Comparison of ENCODE assay signal across 11 cellular contexts in the genomic region with DNA sequence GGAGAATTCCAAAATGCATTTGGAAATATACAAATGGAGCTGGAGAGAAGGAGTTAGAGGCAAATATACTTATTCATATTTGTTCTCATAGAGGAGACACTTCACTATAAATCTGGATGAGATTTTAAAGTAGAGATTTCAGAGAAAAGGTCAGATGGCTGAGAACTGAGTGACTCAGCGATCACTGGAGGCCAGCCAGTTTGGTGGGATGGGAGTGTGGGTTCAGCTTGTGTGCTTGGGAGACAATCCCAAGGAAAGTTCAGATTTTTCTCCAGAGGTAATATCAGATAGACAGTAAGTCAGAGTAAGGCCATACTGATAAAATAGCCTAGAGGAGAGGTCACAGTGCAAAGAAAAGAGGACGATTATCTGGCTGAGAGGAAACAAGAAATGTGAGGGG.
A peak's percentile ranks its signal among the peaks of the same experiment; 100 is the strongest.
DNase-seq lines count a peak whose midpoint lies in the region; ATAC-seq and TF ChIP-seq lines count a peak whose summit lies in the region.
"Had no signal": no experiment of that assay in that cellular context is flagged by ENCODE, and none has a peak within 500 bp of the region (broad histone marks: within the 10 kb centered on the region; RNA-seq: fewer than 3 reads in every experiment).

No MANE protein-coding gene starts in this region.

- H2AFZ ChIP-seq in neural progenitor cell (replicated peaks): no peak overlapping the region

- H3K9ac ChIP-seq in neural progenitor cell: no peak overlapping the region

- peaks cover 5% of the 10 kb centered on the region for H3K9me3 Mint-ChIP-seq in neural progenitor cell
- H3K9me3 Mint-ChIP-seq: stimulated activated memory B cell treated with anti-CD40 and anti-IgM and Interleukin-4, amounts not matched to agents 10 μg/mL and 1 μg/mL and 100 μg/mL, for 72 hours had no signal

- H3K36me3 ChIP-seq in left lung (peaks cover 0 to 3% of the 10 kb centered on the region in 2 donors), neural progenitor cell (no peaks in the 10 kb centered on the region)

- H3K4me3 Mint-ChIP-seq in neural progenitor cell: no peak overlapping the region
- H3K4me3 Mint-ChIP-seq: stimulated activated memory B cell treated with anti-CD40 and anti-IgM and Interleukin-4, amounts not matched to agents 10 μg/mL and 1 μg/mL and 100 μg/mL, for 72 hours had no signal

- no peaks in the 10 kb centered on the region for H3K79me2 ChIP-seq in neural progenitor cell (ENCODE audit: low read depth)

- no peak overlapping the region for H3K27ac Mint-ChIP-seq in neural progenitor cell
- H3K27ac Mint-ChIP-seq: stimulated activated memory B cell treated with anti-CD40 and anti-IgM and Interleukin-4, amounts not matched to agents 10 μg/mL and 1 μg/mL and 100 μg/mL, for 72 hours had no signal

- intact Hi-C loops in left lung (cut with DNase I): no loop called here

- no peaks in the 10 kb centered on the region for H3F3A ChIP-seq in neural progenitor cell (ENCODE audit: low read depth)

- H3K36me3 Mint-ChIP-seq in neural progenitor cell: peaks cover 4% of the 10 kb centered on the region

- no peak overlapping the region for H3K4me2 ChIP-seq in neural progenitor cell

- TF ChIP-seq CTCF in left lung (IDR thresholded peaks at IDR 0.05) (no peak), neural progenitor cell (IDR thresholded peaks at IDR 0.05) (no peak)

- DNase-seq in A172 (ENCODE audit: low spot score) (peak; percentile 66), HT1080 (ENCODE audit: low read depth) (peak; percentile 76), dedifferentiated amniotic fluid mesenchymal stem cell (ENCODE audit: extremely low spot score) (peak; percentile 39), left lung (peak in 1 of 2 donors; percentile 61), substantia nigra (lab: John Stamatoyannopoulos, UW) (no peak), MV-4-11 (lab: John Stamatoyannopoulos, UW) (no peak), retina (no peak), neural progenitor cell (ENCODE audit: low spot score) (no peak)
- DNase-seq: activated T-cell treated with anti-CD3 and anti-CD28 coated beads for 4 hours, NCI-H526 had no signal

- H3K9me3 ChIP-seq in left lung (peaks cover 0 to 5% of the 10 kb centered on the region in 2 donors), neural progenitor cell (ENCODE audit: low read depth) (no peaks in the 10 kb centered on the region)

- peaks cover 4% of the 10 kb centered on the region for H3K4me1 Mint-ChIP-seq in neural progenitor cell

- peak; percentile 89 for ATAC-seq in left lung
- ATAC-seq: stimulated activated memory B cell treated with anti-CD40 and anti-IgM and Interleukin-4, amounts not matched to agents 10 μg/mL and 1 μg/mL and 100 μg/mL, for 72 hours had no signal

- H3K27me3 Mint-ChIP-seq in neural progenitor cell (ENCODE audit: insufficient read depth, low read depth): no peaks in the 10 kb centered on the region
- H3K27me3 Mint-ChIP-seq: stimulated activated memory B cell treated with anti-CD40 and anti-IgM and Interleukin-4, amounts not matched to agents 10 μg/mL and 1 μg/mL and 100 μg/mL, for 72 hours had no signal

- H4K20me1 ChIP-seq in neural progenitor cell (ENCODE audit: low read depth): no peaks in the 10 kb centered on the region

- H3K27ac ChIP-seq in left lung (peak overlapping the region; percentile 8 to 39), substantia nigra (ENCODE audit: low read depth, low read length, poor library complexity, severe bottlenecking) (no peak overlapping the region), neural progenitor cell (no peak overlapping the region)

- H3K4me1 ChIP-seq in left lung: peaks cover 10 to 23% of the 10 kb centered on the region in 2 donors
- no peaks in the 10 kb centered on the region for H3K4me1 ChIP-seq in neural progenitor cell

- no peaks in the 10 kb centered on the region for H3K27me3 ChIP-seq in left lung
- no peaks in the 10 kb centered on the region for H3K27me3 ChIP-seq in neural progenitor cell

- H3K4me3 ChIP-seq in left lung (no peak overlapping the region), neural progenitor cell (no peak overlapping the region)

Comparison
In these comparisons a context has a peak if more than half of its experiments do, and no peak if none do; other contexts are left out.
1. DNase-seq: peak in A172 (single experiment), HT1080 (single experiment) and dedifferentiated amniotic fluid mesenchymal stem cell (single experiment); none in substantia nigra (0 of 49), MV-4-11 (single experiment), retina (single experiment) and neural progenitor cell (single experiment).
2. H3K27ac ChIP-seq: peak in left lung (2 of 2); none in substantia nigra (single experiment) and neural progenitor cell (single experiment).